Comparison of ENCODE assay signal across 20 cellular contexts in genomic region chr4:183909187-183909586, GRCh38. TPM values are rescaled to one million over a fixed set of nuclear protein-coding genes. Genes with fewer than 3 reads are reported as not detected.
"Had no signal": no experiment of that assay in that cellular context is flagged by ENCODE, and none has a peak within 500 bp of the region (broad histone marks: within the 10 kb centered on the region; RNA-seq: fewer than 3 reads in every experiment).

No MANE protein-coding gene starts in this region.

- DNase-seq: effector memory CD8-positive, alpha-beta T cell; esophagus squamous epithelium; foreskin keratinocyte; heart left ventricle; left colon; left ventricle myocardium superior; mesendoderm; naive thymus-derived CD4-positive, alpha-beta T cell; psoas muscle; retina; right lobe of liver; stimulated activated CD4-positive, alpha-beta T cell treated with anti-CD3 and anti-CD28 coated beads, Interleukin-15, amount 100 ng/mL, for 24 hours; stimulated activated CD4-positive, alpha-beta T cell treated with anti-CD3 and anti-CD28 coated beads, Interleukin-1b, Interleukin-23, amount 100 ng/mL, for 48 hours; stimulated activated CD4-positive, alpha-beta T cell treated with anti-CD3 and anti-CD28 coated beads, Interleukin-4, amount 100 ng/mL, for 24 hours; tibial artery; upper lobe of right lung had no signal

- H3K4me3 Mint-ChIP-seq: effector memory CD8-positive, alpha-beta T cell; naive thymus-derived CD4-positive, alpha-beta T cell; neural crest cell; stimulated activated memory B cell treated with anti-CD40 and anti-IgM and Interleukin-4, amounts not matched to agents 10 μg/mL and 1 μg/mL and 100 μg/mL, for 72 hours; stimulated activated naive CD8-positive, alpha-beta T cell treated with anti-CD3 and anti-CD28 coated beads, Interleukin-15, Interleukin-2, amounts not matched to agents 100 ng/mL and 50 ng/mL, for 24 hours had no signal

- ATAC-seq: effector memory CD8-positive, alpha-beta T cell; foreskin keratinocyte; heart left ventricle; left colon; left ventricle myocardium superior; naive thymus-derived CD4-positive, alpha-beta T cell; psoas muscle; right lobe of liver; stimulated activated memory B cell treated with anti-CD40 and anti-IgM and Interleukin-4, amounts not matched to agents 10 μg/mL and 1 μg/mL and 100 μg/mL, for 72 hours; upper lobe of right lung had no signal

- H3K36me3 Mint-ChIP-seq: naive thymus-derived CD4-positive, alpha-beta T cell; stimulated activated memory B cell treated with anti-CD40 and anti-IgM and Interleukin-4, amounts not matched to agents 10 μg/mL and 1 μg/mL and 100 μg/mL, for 72 hours had no signal

- H3K9me3 Mint-ChIP-seq: effector memory CD8-positive, alpha-beta T cell; neural crest cell had no signal

- H3K4me3 ChIP-seq: esophagus squamous epithelium, heart left ventricle, psoas muscle, right lobe of liver, tibial artery, upper lobe of right lung, vagina had no signal

- H3K27ac Mint-ChIP-seq: effector memory CD8-positive, alpha-beta T cell; naive thymus-derived CD4-positive, alpha-beta T cell; stimulated activated memory B cell treated with anti-CD40 and anti-IgM and Interleukin-4, amounts not matched to agents 10 μg/mL and 1 μg/mL and 100 μg/mL, for 72 hours; stimulated activated naive CD8-positive, alpha-beta T cell treated with anti-CD3 and anti-CD28 coated beads, Interleukin-15, Interleukin-2, amounts not matched to agents 100 ng/mL and 50 ng/mL, for 24 hours had no signal

RNA-seq across cellular contexts. Expression of gene STOX2, which starts 4.1 kb away (rescaled TPM):
- total RNA-seq: naive thymus-derived CD4-positive, alpha-beta T cell had no signal
